Comparison of ENCODE assay signal across 26 cellular contexts in genomic region chr6:57210060-57210459, GRCh38.
"Had no signal": no experiment of that assay in that cellular context is flagged by ENCODE, and none has a peak within 500 bp of the region (broad histone marks: within the 10 kb centered on the region; RNA-seq: fewer than 3 reads in every experiment).

No MANE protein-coding gene starts in this region.

- H3K27ac ChIP-seq: brain microvascular endothelial cell, SJCRH30 had no signal

- H3K4me1 ChIP-seq: SJCRH30 had no signal

- H3K9me3 ChIP-seq: SJCRH30, SK-N-SH had no signal

- H3K27me3 ChIP-seq: brain microvascular endothelial cell, MG63, SJCRH30 had no signal

- DNase-seq: activated CD4-positive, alpha-beta T cell treated with anti-CD3 and anti-CD28 coated beads, Interleukin-2, amount 10 ng/mL, durations not matched to agents 24 days and 14 days; activated CD4-positive, alpha-beta T cell treated with anti-CD3 and anti-CD28 coated beads, Interleukin-2, amount 50 U/mL, for 4 hours; activated CD8-positive, alpha-beta T cell treated with anti-CD3 and anti-CD28 coated beads for 36 hours; activated effector memory CD4-positive, alpha-beta T cell treated with anti-CD3 and anti-CD28 coated beads, Interleukin-2, amount 50 U/mL, for 16 hours; activated naive CD4-positive, alpha-beta T cell; activated naive CD4-positive, alpha-beta T cell treated with anti-CD3 and anti-CD28 coated beads, Interleukin-2, amount 50 U/mL, for 16 hours; activated naive CD8-positive, alpha-beta T cell treated with anti-CD3 and anti-CD28 coated beads for 36 hours; activated T-cell treated with anti-CD3 and anti-CD28 coated beads, Interleukin-2, amount 50 U/mL, for 1 hour; activated T-cell treated with anti-CD3 and anti-CD28 coated beads, Interleukin-2, amount 50 U/mL, for 72 hours; amniotic stem cell; aorta; brain microvascular endothelial cell; central memory CD4-positive, alpha-beta T cell; Kasumi-1; MG63; NCI-H1105; NCI-H1417 treated with DMSO at 0.1 percent for 48 hours; NCI-H187 treated with DMSO at 0.1 percent for 48 hours; NCI-H2081; NCI-H226; NCI-H524 treated with DMSO at 0.1 percent for 48 hours; SHP77; SJCRH30; SK-N-SH had no signal

- H3K9ac ChIP-seq: SK-N-SH had no signal

- H3K4me2 ChIP-seq: SK-N-SH had no signal

- ATAC-seq: activated CD8-positive, alpha-beta T cell treated with anti-CD3 and anti-CD28 coated beads for 36 hours; activated T-cell treated with anti-CD3 and anti-CD28 coated beads, Interleukin-2, amount 50 U/mL, for 72 hours; activated T-helper 17 cell treated with anti-CD3 and anti-CD28 coated beads, Interleukin-2, amount 50 U/mL, for 72 hours; Panc1 had no signal

- H3K4me3 ChIP-seq: MG63, SJCRH30 had no signal

- H3K9me2 ChIP-seq: SK-N-SH had no signal
